ENCODE assay signal across 8 cellular contexts in genomic region chr15:70091649-70092461, GRCh38. TPM values are rescaled to one million over a fixed set of nuclear protein-coding genes. Genes with fewer than 3 reads are reported as not detected.
A peak's percentile ranks its signal among the peaks of the same experiment; 100 is the strongest.
DNase-seq lines count a peak whose midpoint lies in the region; ATAC-seq lines count a peak whose summit lies in the region.

No MANE protein-coding gene starts in this region.

- H3K36me3 Mint-ChIP-seq in activated CD4-positive, alpha-beta T cell treated with anti-CD3 and anti-CD28 coated beads for 36 hours (ENCODE audit: low read depth) = peaks cover 81% of the 10 kb centered on the region

- ATAC-seq in activated CD4-positive, alpha-beta T cell treated with anti-CD3 and anti-CD28 coated beads for 36 hours = peak; percentile 16
- ATAC-seq in stimulated activated naive CD8-positive, alpha-beta T cell treated with anti-CD3 and anti-CD28 coated beads, Interleukin-15, amount 100 ng/mL, for 72 hours = no peak

- H3K27me3 Mint-ChIP-seq in activated CD4-positive, alpha-beta T cell treated with anti-CD3 and anti-CD28 coated beads for 36 hours = no peaks in the 10 kb centered on the region
- no peaks in the 10 kb centered on the region for H3K27me3 Mint-ChIP-seq in stimulated activated naive CD8-positive, alpha-beta T cell treated with anti-CD3 and anti-CD28 coated beads, Interleukin-15, amount 100 ng/mL, for 72 hours

- H3K27ac Mint-ChIP-seq in activated CD4-positive, alpha-beta T cell treated with anti-CD3 and anti-CD28 coated beads for 36 hours = peak overlapping the region; percentile 73
- H3K27ac Mint-ChIP-seq in stimulated activated naive CD8-positive, alpha-beta T cell treated with anti-CD3 and anti-CD28 coated beads, Interleukin-15, amount 100 ng/mL, for 72 hours = peak overlapping the region in 1 of 2 donors; percentile 19

- peaks cover 75% of the 10 kb centered on the region for H3K4me1 Mint-ChIP-seq in activated CD4-positive, alpha-beta T cell treated with anti-CD3 and anti-CD28 coated beads for 36 hours
- H3K4me1 Mint-ChIP-seq in stimulated activated naive CD8-positive, alpha-beta T cell treated with anti-CD3 and anti-CD28 coated beads, Interleukin-15, amount 100 ng/mL, for 72 hours = peaks cover 84% of the 10 kb centered on the region

- intact Hi-C loops in activated CD4-positive, alpha-beta T cell treated with anti-CD3 and anti-CD28 coated beads for 36 hours (cut with DNase I, micrococcal nuclease) = loop anchor here (5.0 to 10.0 kb wide), 4 partner anchors 70 to 570 kb away; no protein-coding TSS in a partner anchor

- CTCF ChIA-PET in activated CD4-positive, alpha-beta T cell treated with anti-CD3 and anti-CD28 coated beads for 36 hours (lab: Charles Lee) = interaction anchor here (0.8 to 1.5 kb wide), 7 partner anchors 9 to 1427 kb away, joined by 3 to 4 read pairs (median 3); no protein-coding TSS in a partner anchor

- DNase-seq in activated CD4-positive, alpha-beta T cell treated with anti-CD3 and anti-CD28 coated beads for 36 hours = peak; percentile 39
- no peak for DNase-seq in activated CD4-positive, alpha-beta T cell treated with anti-CD3 and anti-CD28 coated beads for 4 hours
- DNase-seq in SHP77 (lab: John Stamatoyannopoulos, UW) (peak; percentile 48 to 58), foreskin melanocyte (peak; percentile 19), HK-2 (ENCODE audit: unreplicated experiment) (no peak), DMS114 treated with DMSO at 0.1 percent for 48 hours (lab: John Stamatoyannopoulos, UW; ENCODE audit: unreplicated experiment) (no peak), HuH-7.5 (ENCODE audit: low spot score) (no peak)
- no peak for DNase-seq in stimulated activated naive CD8-positive, alpha-beta T cell treated with anti-CD3 and anti-CD28 coated beads, Interleukin-15, amount 100 ng/mL, for 72 hours

- POLR2A ChIA-PET in activated CD4-positive, alpha-beta T cell treated with anti-CD3 and anti-CD28 coated beads for 36 hours (lab: Charles Lee) = interaction anchor here (0.6 to 1.0 kb wide), 2 partner anchors 16 to 623 kb away, joined by 3 to 4 read pairs; no protein-coding TSS in a partner anchor

- peak overlapping the region; percentile 37 for H3K4me3 Mint-ChIP-seq in activated CD4-positive, alpha-beta T cell treated with anti-CD3 and anti-CD28 coated beads for 36 hours
- H3K4me3 Mint-ChIP-seq in stimulated activated naive CD8-positive, alpha-beta T cell treated with anti-CD3 and anti-CD28 coated beads, Interleukin-15, amount 100 ng/mL, for 72 hours = peak overlapping the region; percentile 34 to 97

- H3K9me3 Mint-ChIP-seq in activated CD4-positive, alpha-beta T cell treated with anti-CD3 and anti-CD28 coated beads for 36 hours (ENCODE audit: low read depth) = no peaks in the 10 kb centered on the region
- no peaks in the 10 kb centered on the region for H3K9me3 Mint-ChIP-seq in stimulated activated naive CD8-positive, alpha-beta T cell treated with anti-CD3 and anti-CD28 coated beads, Interleukin-15, amount 100 ng/mL, for 72 hours

RNA-seq across cellular contexts. Expression of gene TLE3, which starts 5.9 kb away (rescaled TPM):
- 10 to 100 TPM; 89.2 to 97.6 TPM for total RNA-seq in activated CD4-positive, alpha-beta T cell treated with anti-CD3 and anti-CD28 coated beads for 36 hours

Comparison
In these comparisons a context has a peak if more than half of its experiments do, and no peak if none do; other contexts are left out.
1. DNase-seq: peak in activated CD4-positive, alpha-beta T cell treated with anti-CD3 and anti-CD28 coated beads for 36 hours (single experiment), SHP77 (2 of 2) and foreskin melanocyte (single experiment); none in activated CD4-positive, alpha-beta T cell treated with anti-CD3 and anti-CD28 coated beads for 4 hours (0 of 2), stimulated activated naive CD8-positive, alpha-beta T cell treated with anti-CD3 and anti-CD28 coated beads, Interleukin-15, amount 100 ng/mL, for 72 hours (0 of 2), HK-2 (single experiment), DMS114 treated with DMSO at 0.1 percent for 48 hours (single experiment) and HuH-7.5 (single experiment).